Comparison of ENCODE assay signal across 26 cellular contexts in the genomic region with DNA sequence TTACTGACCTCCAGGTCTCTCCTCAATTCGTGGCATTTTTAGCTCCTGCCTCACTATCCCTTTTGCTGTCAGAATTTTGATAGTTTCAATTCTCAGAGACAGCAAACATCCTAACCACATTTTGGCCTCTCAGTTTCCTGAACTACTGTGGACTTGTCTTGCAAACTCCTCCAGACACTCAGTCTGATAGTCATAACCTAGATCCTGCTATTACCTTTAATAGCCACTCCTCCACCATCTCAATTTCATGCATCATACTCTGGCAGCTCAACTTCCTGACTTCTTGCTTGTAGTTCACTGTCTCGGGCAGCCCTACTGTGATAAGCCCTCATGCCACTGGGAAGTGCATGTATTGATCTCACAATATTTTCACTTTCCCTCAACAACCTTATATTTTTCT.
"Had no signal": no experiment of that assay in that cellular context is flagged by ENCODE, and none has a peak within 500 bp of the region (broad histone marks: within the 10 kb centered on the region; RNA-seq: fewer than 3 reads in every experiment).

No MANE protein-coding gene starts in this region.

- FAIRE-seq: astrocyte, TTC549 had no signal

- DNase-seq: activated B cell treated with CpG ODN at 0.5 μM for 24 hours; activated CD4-positive, alpha-beta T cell treated with anti-CD3 and anti-CD28 coated beads for 1 hour; activated CD4-positive, alpha-beta T cell treated with anti-CD3 and anti-CD28 coated beads, Interleukin-2, amount 10 ng/mL, durations not matched to agents 24 days and 14 days; activated CD4-positive, alpha-beta T cell treated with anti-CD3 and anti-CD28 coated beads, Interleukin-2, amount 50 U/mL, for 48 hours; activated CD8-positive, alpha-beta memory T cell treated with anti-CD3 and anti-CD28 coated beads, Interleukin-2, amount 10 ng/mL, durations not matched to agents 7 days and 5 days; activated effector memory CD4-positive, alpha-beta T cell treated with anti-CD3 and anti-CD28 coated beads, Interleukin-2, amount 50 U/mL, for 16 hours; activated naive CD4-positive, alpha-beta T cell treated with anti-CD3 and anti-CD28 coated beads for 36 hours; activated T-cell treated with anti-CD3 and anti-CD28 coated beads, Interleukin-2, amount 50 U/mL, for 24 hours; amygdala; cortex of kidney; NCI-H1092; NCI-H1417; NCI-H1930; NCI-H2171; NCI-H2227 treated with DMSO at 0.1 percent for 48 hours; NCI-H526; NCI-H82; NK-92 treated with Interleukin-12 subunit alpha and Interleukin-12 subunit beta, amount 100 ng/mL, for 24 hours; OCI-M1; Peyer's patch; SHP77; T-cell; T-helper 2 cell; T1000 had no signal
